Comparison of ENCODE assay signal across 1 cellular context in genomic region chr22:50521710-50522109, GRCh38.
TF ChIP-seq lines count a peak whose summit lies in the region.

No MANE protein-coding gene starts in this region.

TF ChIP-seq in IMR-90, 13 proteins besides CTCF, POLR2A, EP300 and RAD21:
- TF ChIP-seq, protein P1, sequence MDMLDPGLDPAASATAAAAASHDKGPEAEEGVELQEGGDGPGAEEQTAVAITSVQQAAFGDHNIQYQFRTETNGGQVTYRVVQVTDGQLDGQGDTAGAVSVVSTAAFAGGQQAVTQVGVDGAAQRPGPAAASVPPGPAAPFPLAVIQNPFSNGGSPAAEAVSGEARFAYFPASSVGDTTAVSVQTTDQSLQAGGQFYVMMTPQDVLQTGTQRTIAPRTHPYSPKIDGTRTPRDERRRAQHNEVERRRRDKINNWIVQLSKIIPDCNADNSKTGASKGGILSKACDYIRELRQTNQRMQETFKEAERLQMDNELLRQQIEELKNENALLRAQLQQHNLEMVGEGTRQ (IDR thresholded peaks at IDR 0.05; ENCODE audit: low read depth, low read length), result no peak
- TF ChIP-seq SMC3 (IDR thresholded peaks at IDR 0.05; ENCODE audit: low read depth, low read length), result no peak
- TF ChIP-seq FOS (IDR thresholded peaks at IDR 0.05; ENCODE audit: low read depth, low read length), result no peak
- no peak for TF ChIP-seq BHLHE40 (IDR thresholded peaks at IDR 0.05; ENCODE audit: low read depth, low read length)
- TF ChIP-seq RFX5 (IDR thresholded peaks at IDR 0.05; ENCODE audit: low read depth, low read length), result no peak
- no peak for TF ChIP-seq CEBPB (IDR thresholded peaks at IDR 0.05; ENCODE audit: low read depth, low read length)
- TF ChIP-seq CHD1 (IDR thresholded peaks at IDR 0.05; ENCODE audit: low read depth, low read length), result no peak
- no peak for TF ChIP-seq NFE2L2 (IDR thresholded peaks at IDR 0.05; ENCODE audit: low read depth, low read length)
